Comparison of ENCODE assay signal across 19 cellular contexts in genomic region chr1:228941673-228942072, GRCh38.
"Had no signal": no experiment of that assay in that cellular context is flagged by ENCODE, and none has a peak within 500 bp of the region (broad histone marks: within the 10 kb centered on the region; RNA-seq: fewer than 3 reads in every experiment).

No MANE protein-coding gene starts in this region.

- H3K4me1 Mint-ChIP-seq: activated B cell treated with CpG ODN at 0.5 μM for 24 hours had no signal

- H3K4me3 Mint-ChIP-seq: activated B cell treated with CpG ODN at 0.5 μM for 24 hours; activated CD8-positive, alpha-beta T cell treated with anti-CD3 and anti-CD28 coated beads for 36 hours; activated naive CD4-positive, alpha-beta T cell treated with anti-CD3 and anti-CD28 coated beads, Interleukin-2, amount 10 ng/mL, durations not matched to agents 7 days and 5 days; activated naive CD8-positive, alpha-beta T cell treated with anti-CD3 and anti-CD28 coated beads, Interleukin-2, amount 50 U/mL, for 24 hours; brain; endodermal cell; natural killer cell; stimulated activated naive B cell treated with anti-CD40 and anti-IgM and Interleukin-4, amounts not matched to agents 10 μg/mL and 1 μg/mL and 100 μg/mL, for 72 hours had no signal

- DNase-seq: activated B cell treated with CpG ODN at 0.5 μM for 24 hours; activated CD4-positive, alpha-beta T cell treated with anti-CD3 and anti-CD28 coated beads for 4 hours; activated CD8-positive, alpha-beta T cell treated with anti-CD3 and anti-CD28 coated beads for 36 hours; activated naive CD4-positive, alpha-beta T cell treated with anti-CD3 and anti-CD28 coated beads, Interleukin-2, amount 10 ng/mL, durations not matched to agents 7 days and 5 days; activated naive CD8-positive, alpha-beta T cell treated with anti-CD3 and anti-CD28 coated beads, Interleukin-2, amount 50 U/mL, for 24 hours; activated T-cell treated with anti-CD3 and anti-CD28 coated beads, Interleukin-2, amount 50 U/mL, for 1 hour; anterior cingulate cortex; caudate nucleus; foreskin fibroblast; hypothalamus; lower lobe of right lung; natural killer cell; pancreas; right lobe of liver; stimulated activated CD4-positive, alpha-beta T cell treated with anti-CD3 and anti-CD28 coated beads, Interleukin-4, amount 100 ng/mL, for 4 hours; stimulated activated naive B cell treated with anti-CD40 and anti-IgM and Interleukin-4, amounts not matched to agents 10 μg/mL and 1 μg/mL and 100 μg/mL, for 72 hours; T-helper 2 cell had no signal

- H3K27me3 Mint-ChIP-seq: activated CD8-positive, alpha-beta T cell treated with anti-CD3 and anti-CD28 coated beads for 36 hours; activated naive CD8-positive, alpha-beta T cell treated with anti-CD3 and anti-CD28 coated beads, Interleukin-2, amount 50 U/mL, for 24 hours had no signal

- H3K27ac Mint-ChIP-seq: activated B cell treated with CpG ODN at 0.5 μM for 24 hours; activated CD8-positive, alpha-beta T cell treated with anti-CD3 and anti-CD28 coated beads for 36 hours; activated naive CD4-positive, alpha-beta T cell treated with anti-CD3 and anti-CD28 coated beads, Interleukin-2, amount 10 ng/mL, durations not matched to agents 7 days and 5 days; activated naive CD8-positive, alpha-beta T cell treated with anti-CD3 and anti-CD28 coated beads, Interleukin-2, amount 50 U/mL, for 24 hours; endodermal cell; natural killer cell; stimulated activated naive B cell treated with anti-CD40 and anti-IgM and Interleukin-4, amounts not matched to agents 10 μg/mL and 1 μg/mL and 100 μg/mL, for 72 hours had no signal

- H3K9me3 Mint-ChIP-seq: activated B cell treated with CpG ODN at 0.5 μM for 24 hours; activated CD8-positive, alpha-beta T cell treated with anti-CD3 and anti-CD28 coated beads for 36 hours; activated naive CD4-positive, alpha-beta T cell treated with anti-CD3 and anti-CD28 coated beads, Interleukin-2, amount 10 ng/mL, durations not matched to agents 7 days and 5 days; activated naive CD8-positive, alpha-beta T cell treated with anti-CD3 and anti-CD28 coated beads, Interleukin-2, amount 50 U/mL, for 24 hours; endodermal cell; natural killer cell; stimulated activated naive B cell treated with anti-CD40 and anti-IgM and Interleukin-4, amounts not matched to agents 10 μg/mL and 1 μg/mL and 100 μg/mL, for 72 hours had no signal

- H3K36me3 Mint-ChIP-seq: activated naive CD4-positive, alpha-beta T cell treated with anti-CD3 and anti-CD28 coated beads, Interleukin-2, amount 10 ng/mL, durations not matched to agents 7 days and 5 days; brain; natural killer cell; stimulated activated naive B cell treated with anti-CD40 and anti-IgM and Interleukin-4, amounts not matched to agents 10 μg/mL and 1 μg/mL and 100 μg/mL, for 72 hours had no signal
